In the genomic region with DNA sequence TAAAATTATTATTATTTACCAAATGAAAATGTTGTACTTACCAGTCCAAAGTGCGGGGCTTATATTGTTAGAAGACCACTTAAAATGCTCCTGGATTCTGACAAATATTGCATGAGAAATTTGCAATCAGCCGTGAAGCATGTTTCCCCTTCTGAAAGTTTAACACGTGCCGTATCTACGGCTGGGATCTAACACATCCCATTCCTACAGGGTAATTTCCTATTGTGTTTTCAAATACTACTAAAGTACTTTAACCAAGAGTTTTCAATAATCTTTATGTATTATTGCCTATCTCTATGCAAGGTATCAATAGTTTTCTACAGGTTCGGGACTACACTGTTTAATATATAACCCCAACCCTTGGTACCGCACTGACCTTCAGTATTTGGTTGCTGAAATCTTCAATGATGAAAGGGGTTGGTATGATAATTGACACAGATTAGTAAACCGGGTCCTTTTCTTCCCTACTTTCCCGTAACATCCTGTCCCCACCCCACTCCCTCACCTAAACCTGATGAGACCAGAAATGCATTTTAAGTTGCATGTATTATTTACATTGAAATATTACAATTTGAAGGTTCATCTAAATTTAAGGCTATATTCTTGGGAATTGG, we compare ENCODE assay signal across 8 cellular contexts. TPM values are rescaled to one million over a fixed set of nuclear protein-coding genes. Genes with fewer than 3 reads are reported as not detected.
A peak's percentile ranks its signal among the peaks of the same experiment; 100 is the strongest.
DNase-seq lines count a peak whose midpoint lies in the region; ATAC-seq and TF ChIP-seq lines count a peak whose summit lies in the region.

No MANE protein-coding gene starts in this region.

- ATAC-seq in HG03139 (IDR thresholded peaks at IDR 0.05; ENCODE audit: unreplicated experiment) = no peak

- no peaks in the 10 kb centered on the region for H3K9me3 ChIP-seq in ectodermal cell (ENCODE audit: control insufficient read depth, low read length)

- no peak overlapping the region for H3K27ac Mint-ChIP-seq in nephron progenitor cell

- H3K36me3 Mint-ChIP-seq in nephron progenitor cell (ENCODE audit: low read depth) = peaks cover 7% of the 10 kb centered on the region

- TF ChIP-seq CTCF in nephron progenitor cell (IDR thresholded peaks at IDR 0.05) = no peak

- H3K27me3 Mint-ChIP-seq in nephron progenitor cell (ENCODE audit: low read depth, poor library complexity) = peaks cover 8% of the 10 kb centered on the region

- H3K4me1 ChIP-seq in ectodermal cell (ENCODE audit: control insufficient read depth, insufficient read depth, low read length) = no peaks in the 10 kb centered on the region

- peak overlapping the region; percentile 60 for H3K27ac ChIP-seq in ectodermal cell (ENCODE audit: insufficient read depth, low read depth, low read length, poor library complexity, severe bottlenecking)

- H3K4me1 Mint-ChIP-seq in nephron progenitor cell = peaks cover 15% of the 10 kb centered on the region

- 0 to 3% methylated on average over 2 to 4 of the region's 9 CpGs for WGBS in ectodermal cell, 2 experiments

- H3K27me3 ChIP-seq in ectodermal cell (ENCODE audit: control insufficient read depth, insufficient read depth, low read length, poor library complexity, severe bottlenecking) = no peaks in the 10 kb centered on the region

- DNase-seq in DMS53 (lab: John Stamatoyannopoulos, UW) (peak; percentile 45), NCI-H69 (lab: John Stamatoyannopoulos, UW) (peak; percentile 18), nephron progenitor cell (no peak), NCI-H526 treated with DMSO at 0.1 percent for 48 hours (lab: John Stamatoyannopoulos, UW) (no peak), amniotic stem cell (lab: John Stamatoyannopoulos, UW) (no peak), iPS-NIHi11 (ENCODE audit: low spot score) (no peak)

- H3K4me3 ChIP-seq in ectodermal cell (ENCODE audit: insufficient read depth, low read depth, low read length) = peak overlapping the region; percentile 56

- peak overlapping the region; percentile 95 for H3K4me3 Mint-ChIP-seq in nephron progenitor cell

- no peaks in the 10 kb centered on the region for H3K36me3 ChIP-seq in ectodermal cell (ENCODE audit: control insufficient read depth, insufficient read depth, low read length)

- peaks cover 20% of the 10 kb centered on the region for H3K9me3 Mint-ChIP-seq in nephron progenitor cell

RNA-seq across cellular contexts. Expression of gene BRWD3, which starts 0.8 kb away (rescaled TPM):
- 25.0 TPM for polyA plus RNA-seq in ectodermal cell (2013, experiment 1 of 4)
- polyA plus RNA-seq in ectodermal cell (2013, experiment 2 of 4) = 25.9 TPM
- polyA plus RNA-seq in ectodermal cell (2013, experiment 3 of 4) = 15.1 TPM
- 18.8 TPM for polyA plus RNA-seq in ectodermal cell (2013, experiment 4 of 4)

Comparison
In these comparisons a context has a peak if more than half of its experiments do, and no peak if none do; other contexts are left out.
1. DNase-seq: peak in DMS53 (single experiment) and NCI-H69 (single experiment); none in nephron progenitor cell (single experiment), NCI-H526 treated with DMSO at 0.1 percent for 48 hours (single experiment), amniotic stem cell (single experiment) and iPS-NIHi11 (single experiment).